ENCODE assay signal across 17 cellular contexts in the genomic region with DNA sequence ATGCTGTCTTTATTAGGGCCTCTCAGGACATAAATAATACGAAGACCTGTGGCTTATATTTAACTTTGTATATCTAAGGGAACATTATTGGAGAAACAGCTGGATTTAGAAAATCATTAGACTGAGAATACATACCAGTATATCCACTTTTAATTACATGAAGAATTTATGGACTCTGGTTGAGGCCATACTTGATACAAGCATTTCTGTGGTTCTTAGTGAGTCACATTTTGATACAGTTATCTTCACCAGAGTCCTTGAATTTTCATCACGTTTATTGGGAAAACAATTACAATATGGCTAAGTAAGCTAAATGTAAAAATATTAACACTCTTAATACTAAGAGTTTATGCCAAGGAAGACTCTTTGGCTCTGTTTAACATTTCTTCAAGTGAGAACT. TPM values are rescaled to one million over a fixed set of nuclear protein-coding genes. Genes with fewer than 3 reads are reported as not detected.
DNase-seq lines count a peak whose midpoint lies in the region; ATAC-seq and TF ChIP-seq lines count a peak whose summit lies in the region.
"Had no signal": no experiment of that assay in that cellular context is flagged by ENCODE, and none has a peak within 500 bp of the region (broad histone marks: within the 10 kb centered on the region; RNA-seq: fewer than 3 reads in every experiment).

No MANE protein-coding gene starts in this region.

- H3K27ac ChIP-seq in SK-N-SH (ENCODE audit: low read depth in 2 of 2, low read length in 1 of 2), result no peak overlapping the region

- peaks cover 47 to 58% of the 10 kb centered on the region in 2 experiments for H3K36me3 ChIP-seq in SK-N-SH (replicated peaks in 1 of 2; ENCODE audit: control insufficient read depth in 1 of 2, insufficient read depth in 2 of 2, low read length in 1 of 2)

- POLR2A ChIA-PET in SK-N-SH (lab: Yijun Ruan, JAX), result no interaction called here

- no peak for TF ChIP-seq CTCF in AG10803 (conservative IDR thresholded peaks at IDR 0.05; ENCODE audit: low read length)
- no peak for TF ChIP-seq CTCF in fibroblast of pulmonary artery (IDR thresholded peaks at IDR 0.05; ENCODE audit: low read length, missing control alignments)
- TF ChIP-seq CTCF in SK-N-SH (IDR thresholded peaks at IDR 0.05), result no peak

- CTCF ChIA-PET in SK-N-SH (lab: Yijun Ruan, JAX), result interaction anchor here (2.0 kb wide), 1 partner anchor 29 kb away, joined by 6 read pairs; no protein-coding TSS in a partner anchor

- H3K79me2 ChIP-seq in SK-N-SH (ENCODE audit: insufficient read depth), result peaks cover 66% of the 10 kb centered on the region

- no peak for TF ChIP-seq RAD21 in SK-N-SH (IDR thresholded peaks at IDR 0.05; ENCODE audit: low read length)

- H3F3A ChIP-seq in SK-N-SH (replicated peaks; ENCODE audit: insufficient read depth), result no peaks in the 10 kb centered on the region

- no peak overlapping the region for H3K4me2 ChIP-seq in SK-N-SH
- H3K4me2 ChIP-seq: GM23338 had no signal

- 88% methylated on average over 2 of the region's 2 CpGs for WGBS in SK-N-SH (ENCODE audit: low lambda C conversion rate)

- DNase-seq in AG10803 (ENCODE audit: low read depth), result peak; percentile 35
- peak; percentile 7 for DNase-seq in M059J (ENCODE audit: low read depth)
- DNase-seq in fibroblast of pulmonary artery (ENCODE audit: low read depth), result peak; percentile 15
- DNase-seq in SK-N-SH, result no peak
- no peak for DNase-seq in H4 (ENCODE audit: low spot score)
- DNase-seq in mesenteric fat pad (ENCODE audit: low spot score), result no peak
- DNase-seq: 8988T; BE2C; C1 segment of cervical spinal cord; Caco-2; CD4-positive, CD25-positive, alpha-beta regulatory T cell; GF-D8; H7; HFFc6 had no signal

- H3K4me3 ChIP-seq in AG10803 (ENCODE audit: low read length) (no peak overlapping the region), fibroblast of pulmonary artery (replicated peaks; ENCODE audit: low read depth, low read length) (no peak overlapping the region), SK-N-SH (ENCODE audit: low read depth in 2 of 2, low read length in 1 of 2) (no peak overlapping the region)
- H3K4me3 ChIP-seq: GM23338 had no signal

- H3K9me2 ChIP-seq in SK-N-SH, result no peaks in the 10 kb centered on the region

- no peaks in the 10 kb centered on the region for H3K9me3 ChIP-seq in SK-N-SH
- H3K9me3 ChIP-seq: BE2C, Caco-2 had no signal

- H3K9ac ChIP-seq in SK-N-SH, result no peak overlapping the region

- H3K4me1 ChIP-seq in SK-N-SH (ENCODE audit: control insufficient read depth in 1 of 2, insufficient read depth in 2 of 2, low read depth in 1 of 2, low read length in 1 of 2), result no peaks in the 10 kb centered on the region
- H3K4me1 ChIP-seq: BE2C, Caco-2 had no signal

- H4K20me1 ChIP-seq in SK-N-SH (ENCODE audit: insufficient read depth), result no peaks in the 10 kb centered on the region

- TF ChIP-seq EP300 in SK-N-SH (IDR thresholded peaks at IDR 0.05; ENCODE audit: borderline replicate concordance in 1 of 2, low read depth in 1 of 2, low read length in 1 of 2), result no peak

- no peak overlapping the region for H2AFZ ChIP-seq in SK-N-SH (ENCODE audit: low read depth)
- H2AFZ ChIP-seq: GM23338 had no signal

- no peak for ATAC-seq in HG02642 (IDR thresholded peaks at IDR 0.05; ENCODE audit: poor library complexity, unreplicated experiment)
- ATAC-seq: GM23338, HCT116 had no signal

- H3K27me3 ChIP-seq in SK-N-SH (ENCODE audit: insufficient read depth), result no peaks in the 10 kb centered on the region
- H3K27me3 ChIP-seq: BE2C had no signal

TF ChIP-seq in SK-N-SH, 30 proteins besides CTCF, POLR2A, EP300 and RAD21:
- TF ChIP-seq FOSL2 (IDR thresholded peaks at IDR 0.05; ENCODE audit: borderline replicate concordance, low read depth) (no peak), MXI1 (IDR thresholded peaks at IDR 0.05; ENCODE audit: low read depth, low read length) (no peak), GABPA (IDR thresholded peaks at IDR 0.05; ENCODE audit: low read depth) (no peak), YY1 (IDR thresholded peaks at IDR 0.05; ENCODE audit: low read depth) (no peak), RCOR1 (IDR thresholded peaks at IDR 0.05; ENCODE audit: low read length) (no peak), SMC3 (IDR thresholded peaks at IDR 0.05; ENCODE audit: low read depth, low read length) (no peak)

RNA-seq across cellular contexts. Expression of a gene that starts 9.9 kb away (rescaled TPM):
- 73.1 and 102 TPM in 2 replicates for total RNA-seq in M059J (2014; rRNA removed; shearing (Covaris generic))
- 23.3 and 25.8 TPM in 2 replicates for polyA plus RNA-seq in SK-N-SH (2012; rRNA removed)
- 25.8 and 31.2 TPM in 2 replicates for polyA plus RNA-seq in SK-N-SH (2012; cell fraction: cytosol; rRNA removed)
- polyA plus RNA-seq in SK-N-SH (2012; cell fraction: nucleus; rRNA removed), result 24.5 and 57.5 TPM in 2 replicates
- total RNA-seq in H4 (2014; rRNA removed; shearing (Covaris generic)), result 45.0 and 67.5 TPM in 2 replicates
- total RNA-seq in mesenteric fat pad, result 1.2 TPM

RNA-seq across cellular contexts. Expression of a gene that starts 28.6 kb away (rescaled TPM):
- total RNA-seq in M059J (2014; rRNA removed; shearing (Covaris generic)), result 39.1 and 86.1 TPM in 2 replicates
- 1,514 and 1,792 TPM in 2 replicates for polyA plus RNA-seq in SK-N-SH (2012; rRNA removed)
- 1,001 and 1,355 TPM in 2 replicates for polyA plus RNA-seq in SK-N-SH (2012; cell fraction: cytosol; rRNA removed)
- polyA plus RNA-seq in SK-N-SH (2012; cell fraction: nucleus; rRNA removed), result 360 and 521 TPM in 2 replicates
- total RNA-seq in H4 (2014; rRNA removed; shearing (Covaris generic)), result 93.2 and 187 TPM in 2 replicates
- 994 TPM for total RNA-seq in mesenteric fat pad

Comparison
In these comparisons a context has a peak if more than half of its experiments do, and no peak if none do; other contexts are left out.
1. DNase-seq: peak in AG10803 (single experiment), M059J (single experiment) and fibroblast of pulmonary artery (single experiment); none in SK-N-SH (single experiment), H4 (single experiment) and mesenteric fat pad (single experiment).
2. RNA of a gene that starts 9.9 kb away (total RNA-seq): 73.1 to 102 TPM in M059J and 45.0 to 67.5 TPM in H4; 1.2 TPM in mesenteric fat pad (single experiment); every median in the first group is over 10 times any median in the second.